ENCODE assay signal across 1 cellular context in the genomic region with DNA sequence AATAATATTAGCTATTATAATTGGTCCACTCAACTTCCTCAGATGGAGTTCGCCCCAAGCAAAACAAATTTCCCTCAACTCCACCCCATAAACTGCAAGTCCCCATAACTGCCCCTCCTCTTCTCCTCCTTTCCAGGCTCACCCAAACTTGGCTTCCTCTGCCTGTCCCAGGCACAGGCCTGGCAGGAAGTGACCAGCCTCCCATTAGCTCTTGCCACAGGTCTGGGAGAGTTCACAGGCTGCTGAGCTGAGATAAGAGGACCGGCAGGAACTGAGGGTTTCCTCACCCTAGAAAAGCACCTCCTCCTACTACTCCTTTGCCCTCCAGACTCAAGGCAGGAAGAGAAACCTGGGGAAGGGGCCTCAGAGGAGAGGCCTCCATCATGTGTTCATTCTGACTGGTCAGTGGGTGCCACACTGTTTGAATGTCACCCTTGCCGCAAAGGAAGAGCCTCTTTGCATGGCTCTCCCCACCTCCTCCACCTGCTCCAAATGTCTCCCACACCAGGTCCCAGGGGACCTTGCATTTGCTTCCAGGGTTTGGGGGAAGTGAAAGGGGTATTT.
TF ChIP-seq lines count a peak whose summit lies in the region.

No MANE protein-coding gene starts in this region.

TF ChIP-seq in K562, 482 proteins besides CTCF, POLR2A, EP300 and RAD21 (continued from another document and continues in another):
- TF ChIP-seq WHSC1 (IDR thresholded peaks at IDR 0.05; ENCODE audit: low read length) (no peak), ZNF780A (CRISPR knock-in tag; IDR thresholded peaks at IDR 0.05) (no peak), ZNF282 (CRISPR knock-in tag; IDR thresholded peaks at IDR 0.05) (no peak), MYBL2 (IDR thresholded peaks at IDR 0.05; ENCODE audit: low read depth) (no peak), MYBL2 (CRISPR knock-in tag; IDR thresholded peaks at IDR 0.05; ENCODE audit: borderline replicate concordance) (no peak), KLF10 (CRISPR knock-in tag; IDR thresholded peaks at IDR 0.05) (no peak), PHF20 (IDR thresholded peaks at IDR 0.05; ENCODE audit: partially characterized antibody) (peak; percentile 57), SAP30 (IDR thresholded peaks at IDR 0.05; ENCODE audit: borderline replicate concordance, insufficient read depth, low read depth, low read length, poor library complexity, severe bottlenecking) (no peak), NR2F6 (CRISPR knock-in tag; IDR thresholded peaks at IDR 0.05) (no peak), MEF2A (IDR thresholded peaks at IDR 0.05; ENCODE audit: control insufficient read depth, low read depth, low read length) (peak; percentile 51; the same call in 1 of the 2 replicates), ELF1 (tag; IDR thresholded peaks at IDR 0.05) (peak; percentile 82), KDM2B (CRISPR knock-in tag; IDR thresholded peaks at IDR 0.05) (no peak), ETV5 (CRISPR knock-in tag; IDR thresholded peaks at IDR 0.05; ENCODE audit: low read depth) (peak; percentile 100), ZNF12 (CRISPR knock-in tag; IDR thresholded peaks at IDR 0.05) (no peak), ZEB2 (IDR thresholded peaks at IDR 0.05) (0 out of 2 replicates have a peak, but pooled peaks have one; percentile 76), PHB2 (IDR thresholded peaks at IDR 0.05; ENCODE audit: low read depth) (peak; percentile 78), KLF16 (IDR thresholded peaks at IDR 0.05) (peak; percentile 89), POLR2G (IDR thresholded peaks at IDR 0.05; ENCODE audit: low read depth, low read length) (no peak), ZNF431 (CRISPR knock-in tag; IDR thresholded peaks at IDR 0.05) (no peak; the same call in 1 of the 2 replicates), NFE2 (IDR thresholded peaks at IDR 0.05; ENCODE audit: low read depth) (no peak), ZNF408 (CRISPR knock-in tag; IDR thresholded peaks at IDR 0.05; ENCODE audit: low read depth) (no peak), TAF1 (IDR thresholded peaks at IDR 0.05; ENCODE audit: control insufficient read depth, extremely low read depth, insufficient read depth, low read length, severe bottlenecking) (peak; percentile 78), ETV6 (IDR thresholded peaks at IDR 0.05; ENCODE audit: borderline replicate concordance in 1 of 2, low read depth in 2 of 2, low read length in 1 of 2) (peak; percentile 58 to 86; a peak in 3 of 4 replicates), ETV6 (CRISPR knock-in tag; IDR thresholded peaks at IDR 0.05; ENCODE audit: borderline replicate concordance) (no peak), MCM7 (IDR thresholded peaks at IDR 0.05) (0 out of 4 replicates have a peak, but pooled peaks of 1 of the 2 experiments have one; percentile 20), ZNF184 (CRISPR knock-in tag; IDR thresholded peaks at IDR 0.05) (no peak)
- TF ChIP-seq, protein P1, sequence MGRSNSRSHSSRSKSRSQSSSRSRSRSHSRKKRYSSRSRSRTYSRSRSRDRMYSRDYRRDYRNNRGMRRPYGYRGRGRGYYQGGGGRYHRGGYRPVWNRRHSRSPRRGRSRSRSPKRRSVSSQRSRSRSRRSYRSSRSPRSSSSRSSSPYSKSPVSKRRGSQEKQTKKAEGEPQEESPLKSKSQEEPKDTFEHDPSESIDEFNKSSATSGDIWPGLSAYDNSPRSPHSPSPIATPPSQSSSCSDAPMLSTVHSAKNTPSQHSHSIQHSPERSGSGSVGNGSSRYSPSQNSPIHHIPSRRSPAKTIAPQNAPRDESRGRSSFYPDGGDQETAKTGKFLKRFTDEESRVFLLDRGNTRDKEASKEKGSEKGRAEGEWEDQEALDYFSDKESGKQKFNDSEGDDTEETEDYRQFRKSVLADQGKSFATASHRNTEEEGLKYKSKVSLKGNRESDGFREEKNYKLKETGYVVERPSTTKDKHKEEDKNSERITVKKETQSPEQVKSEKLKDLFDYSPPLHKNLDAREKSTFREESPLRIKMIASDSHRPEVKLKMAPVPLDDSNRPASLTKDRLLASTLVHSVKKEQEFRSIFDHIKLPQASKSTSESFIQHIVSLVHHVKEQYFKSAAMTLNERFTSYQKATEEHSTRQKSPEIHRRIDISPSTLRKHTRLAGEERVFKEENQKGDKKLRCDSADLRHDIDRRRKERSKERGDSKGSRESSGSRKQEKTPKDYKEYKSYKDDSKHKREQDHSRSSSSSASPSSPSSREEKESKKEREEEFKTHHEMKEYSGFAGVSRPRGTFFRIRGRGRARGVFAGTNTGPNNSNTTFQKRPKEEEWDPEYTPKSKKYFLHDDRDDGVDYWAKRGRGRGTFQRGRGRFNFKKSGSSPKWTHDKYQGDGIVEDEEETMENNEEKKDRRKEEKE (IDR thresholded peaks at IDR 0.05; ENCODE audit: borderline replicate concordance in 1 of 2, control insufficient read depth in 1 of 2, low read depth in 2 of 2, low read length in 1 of 2) = 0 out of 4 replicates have a peak, but pooled peaks of 1 of the 2 experiments have one; percentile 67
- TF ChIP-seq, protein P2, sequence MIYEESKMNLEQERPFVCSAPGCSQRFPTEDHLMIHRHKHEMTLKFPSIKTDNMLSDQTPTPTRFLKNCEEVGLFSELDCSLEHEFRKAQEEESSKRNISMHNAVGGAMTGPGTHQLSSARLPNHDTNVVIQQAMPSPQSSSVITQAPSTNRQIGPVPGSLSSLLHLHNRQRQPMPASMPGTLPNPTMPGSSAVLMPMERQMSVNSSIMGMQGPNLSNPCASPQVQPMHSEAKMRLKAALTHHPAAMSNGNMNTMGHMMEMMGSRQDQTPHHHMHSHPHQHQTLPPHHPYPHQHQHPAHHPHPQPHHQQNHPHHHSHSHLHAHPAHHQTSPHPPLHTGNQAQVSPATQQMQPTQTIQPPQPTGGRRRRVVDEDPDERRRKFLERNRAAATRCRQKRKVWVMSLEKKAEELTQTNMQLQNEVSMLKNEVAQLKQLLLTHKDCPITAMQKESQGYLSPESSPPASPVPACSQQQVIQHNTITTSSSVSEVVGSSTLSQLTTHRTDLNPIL (CRISPR knock-in tag; IDR thresholded peaks at IDR 0.05) = no peak
- TF ChIP-seq, protein P3, sequence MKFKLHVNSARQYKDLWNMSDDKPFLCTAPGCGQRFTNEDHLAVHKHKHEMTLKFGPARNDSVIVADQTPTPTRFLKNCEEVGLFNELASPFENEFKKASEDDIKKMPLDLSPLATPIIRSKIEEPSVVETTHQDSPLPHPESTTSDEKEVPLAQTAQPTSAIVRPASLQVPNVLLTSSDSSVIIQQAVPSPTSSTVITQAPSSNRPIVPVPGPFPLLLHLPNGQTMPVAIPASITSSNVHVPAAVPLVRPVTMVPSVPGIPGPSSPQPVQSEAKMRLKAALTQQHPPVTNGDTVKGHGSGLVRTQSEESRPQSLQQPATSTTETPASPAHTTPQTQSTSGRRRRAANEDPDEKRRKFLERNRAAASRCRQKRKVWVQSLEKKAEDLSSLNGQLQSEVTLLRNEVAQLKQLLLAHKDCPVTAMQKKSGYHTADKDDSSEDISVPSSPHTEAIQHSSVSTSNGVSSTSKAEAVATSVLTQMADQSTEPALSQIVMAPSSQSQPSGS (CRISPR knock-in tag; IDR thresholded peaks at IDR 0.05) = no peak
- TF ChIP-seq, protein P4, sequence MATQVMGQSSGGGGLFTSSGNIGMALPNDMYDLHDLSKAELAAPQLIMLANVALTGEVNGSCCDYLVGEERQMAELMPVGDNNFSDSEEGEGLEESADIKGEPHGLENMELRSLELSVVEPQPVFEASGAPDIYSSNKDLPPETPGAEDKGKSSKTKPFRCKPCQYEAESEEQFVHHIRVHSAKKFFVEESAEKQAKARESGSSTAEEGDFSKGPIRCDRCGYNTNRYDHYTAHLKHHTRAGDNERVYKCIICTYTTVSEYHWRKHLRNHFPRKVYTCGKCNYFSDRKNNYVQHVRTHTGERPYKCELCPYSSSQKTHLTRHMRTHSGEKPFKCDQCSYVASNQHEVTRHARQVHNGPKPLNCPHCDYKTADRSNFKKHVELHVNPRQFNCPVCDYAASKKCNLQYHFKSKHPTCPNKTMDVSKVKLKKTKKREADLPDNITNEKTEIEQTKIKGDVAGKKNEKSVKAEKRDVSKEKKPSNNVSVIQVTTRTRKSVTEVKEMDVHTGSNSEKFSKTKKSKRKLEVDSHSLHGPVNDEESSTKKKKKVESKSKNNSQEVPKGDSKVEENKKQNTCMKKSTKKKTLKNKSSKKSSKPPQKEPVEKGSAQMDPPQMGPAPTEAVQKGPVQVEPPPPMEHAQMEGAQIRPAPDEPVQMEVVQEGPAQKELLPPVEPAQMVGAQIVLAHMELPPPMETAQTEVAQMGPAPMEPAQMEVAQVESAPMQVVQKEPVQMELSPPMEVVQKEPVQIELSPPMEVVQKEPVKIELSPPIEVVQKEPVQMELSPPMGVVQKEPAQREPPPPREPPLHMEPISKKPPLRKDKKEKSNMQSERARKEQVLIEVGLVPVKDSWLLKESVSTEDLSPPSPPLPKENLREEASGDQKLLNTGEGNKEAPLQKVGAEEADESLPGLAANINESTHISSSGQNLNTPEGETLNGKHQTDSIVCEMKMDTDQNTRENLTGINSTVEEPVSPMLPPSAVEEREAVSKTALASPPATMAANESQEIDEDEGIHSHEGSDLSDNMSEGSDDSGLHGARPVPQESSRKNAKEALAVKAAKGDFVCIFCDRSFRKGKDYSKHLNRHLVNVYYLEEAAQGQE (CRISPR knock-in tag; IDR thresholded peaks at IDR 0.05; ENCODE audit: low read depth) = no peak
- TF ChIP-seq, protein P5, sequence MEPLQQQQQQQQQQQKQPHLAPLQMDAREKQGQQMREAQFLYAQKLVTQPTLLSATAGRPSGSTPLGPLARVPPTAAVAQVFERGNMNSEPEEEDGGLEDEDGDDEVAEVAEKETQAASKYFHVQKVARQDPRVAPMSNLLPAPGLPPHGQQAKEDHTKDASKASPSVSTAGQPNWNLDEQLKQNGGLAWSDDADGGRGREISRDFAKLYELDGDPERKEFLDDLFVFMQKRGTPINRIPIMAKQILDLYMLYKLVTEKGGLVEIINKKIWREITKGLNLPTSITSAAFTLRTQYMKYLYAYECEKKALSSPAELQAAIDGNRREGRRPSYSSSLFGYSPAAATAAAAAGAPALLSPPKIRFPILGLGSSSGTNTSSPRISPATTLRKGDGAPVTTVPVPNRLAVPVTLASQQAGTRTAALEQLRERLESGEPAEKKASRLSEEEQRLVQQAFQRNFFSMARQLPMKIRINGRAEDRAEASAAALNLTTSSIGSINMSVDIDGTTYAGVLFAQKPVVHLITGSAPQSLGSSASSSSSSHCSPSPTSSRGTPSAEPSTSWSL (CRISPR knock-in tag; IDR thresholded peaks at IDR 0.05; ENCODE audit: borderline replicate concordance) = no peak
- TF ChIP-seq, protein P6, sequence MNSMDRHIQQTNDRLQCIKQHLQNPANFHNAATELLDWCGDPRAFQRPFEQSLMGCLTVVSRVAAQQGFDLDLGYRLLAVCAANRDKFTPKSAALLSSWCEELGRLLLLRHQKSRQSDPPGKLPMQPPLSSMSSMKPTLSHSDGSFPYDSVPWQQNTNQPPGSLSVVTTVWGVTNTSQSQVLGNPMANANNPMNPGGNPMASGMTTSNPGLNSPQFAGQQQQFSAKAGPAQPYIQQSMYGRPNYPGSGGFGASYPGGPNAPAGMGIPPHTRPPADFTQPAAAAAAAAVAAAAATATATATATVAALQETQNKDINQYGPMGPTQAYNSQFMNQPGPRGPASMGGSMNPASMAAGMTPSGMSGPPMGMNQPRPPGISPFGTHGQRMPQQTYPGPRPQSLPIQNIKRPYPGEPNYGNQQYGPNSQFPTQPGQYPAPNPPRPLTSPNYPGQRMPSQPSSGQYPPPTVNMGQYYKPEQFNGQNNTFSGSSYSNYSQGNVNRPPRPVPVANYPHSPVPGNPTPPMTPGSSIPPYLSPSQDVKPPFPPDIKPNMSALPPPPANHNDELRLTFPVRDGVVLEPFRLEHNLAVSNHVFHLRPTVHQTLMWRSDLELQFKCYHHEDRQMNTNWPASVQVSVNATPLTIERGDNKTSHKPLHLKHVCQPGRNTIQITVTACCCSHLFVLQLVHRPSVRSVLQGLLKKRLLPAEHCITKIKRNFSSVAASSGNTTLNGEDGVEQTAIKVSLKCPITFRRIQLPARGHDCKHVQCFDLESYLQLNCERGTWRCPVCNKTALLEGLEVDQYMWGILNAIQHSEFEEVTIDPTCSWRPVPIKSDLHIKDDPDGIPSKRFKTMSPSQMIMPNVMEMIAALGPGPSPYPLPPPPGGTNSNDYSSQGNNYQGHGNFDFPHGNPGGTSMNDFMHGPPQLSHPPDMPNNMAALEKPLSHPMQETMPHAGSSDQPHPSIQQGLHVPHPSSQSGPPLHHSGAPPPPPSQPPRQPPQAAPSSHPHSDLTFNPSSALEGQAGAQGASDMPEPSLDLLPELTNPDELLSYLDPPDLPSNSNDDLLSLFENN (IDR thresholded peaks at IDR 0.05; ENCODE audit: low read depth in 2 of 2, low read length in 2 of 2) = peak in 1 of 2 experiments; percentile 97; a peak in 2 of 4 replicates
- TF ChIP-seq, protein P7, sequence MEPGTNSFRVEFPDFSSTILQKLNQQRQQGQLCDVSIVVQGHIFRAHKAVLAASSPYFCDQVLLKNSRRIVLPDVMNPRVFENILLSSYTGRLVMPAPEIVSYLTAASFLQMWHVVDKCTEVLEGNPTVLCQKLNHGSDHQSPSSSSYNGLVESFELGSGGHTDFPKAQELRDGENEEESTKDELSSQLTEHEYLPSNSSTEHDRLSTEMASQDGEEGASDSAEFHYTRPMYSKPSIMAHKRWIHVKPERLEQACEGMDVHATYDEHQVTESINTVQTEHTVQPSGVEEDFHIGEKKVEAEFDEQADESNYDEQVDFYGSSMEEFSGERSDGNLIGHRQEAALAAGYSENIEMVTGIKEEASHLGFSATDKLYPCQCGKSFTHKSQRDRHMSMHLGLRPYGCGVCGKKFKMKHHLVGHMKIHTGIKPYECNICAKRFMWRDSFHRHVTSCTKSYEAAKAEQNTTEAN (CRISPR knock-in tag; IDR thresholded peaks at IDR 0.05) = no peak
- TF ChIP-seq, protein P8, sequence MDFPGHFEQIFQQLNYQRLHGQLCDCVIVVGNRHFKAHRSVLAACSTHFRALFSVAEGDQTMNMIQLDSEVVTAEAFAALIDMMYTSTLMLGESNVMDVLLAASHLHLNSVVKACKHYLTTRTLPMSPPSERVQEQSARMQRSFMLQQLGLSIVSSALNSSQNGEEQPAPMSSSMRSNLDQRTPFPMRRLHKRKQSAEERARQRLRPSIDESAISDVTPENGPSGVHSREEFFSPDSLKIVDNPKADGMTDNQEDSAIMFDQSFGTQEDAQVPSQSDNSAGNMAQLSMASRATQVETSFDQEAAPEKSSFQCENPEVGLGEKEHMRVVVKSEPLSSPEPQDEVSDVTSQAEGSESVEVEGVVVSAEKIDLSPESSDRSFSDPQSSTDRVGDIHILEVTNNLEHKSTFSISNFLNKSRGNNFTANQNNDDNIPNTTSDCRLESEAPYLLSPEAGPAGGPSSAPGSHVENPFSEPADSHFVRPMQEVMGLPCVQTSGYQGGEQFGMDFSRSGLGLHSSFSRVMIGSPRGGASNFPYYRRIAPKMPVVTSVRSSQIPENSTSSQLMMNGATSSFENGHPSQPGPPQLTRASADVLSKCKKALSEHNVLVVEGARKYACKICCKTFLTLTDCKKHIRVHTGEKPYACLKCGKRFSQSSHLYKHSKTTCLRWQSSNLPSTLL (IDR thresholded peaks at IDR 0.05) = no peak
